ENCODE assay signal across 26 cellular contexts in genomic region chr4:182318256-182318655, GRCh38.
"Had no signal": no experiment of that assay in that cellular context is flagged by ENCODE, and none has a peak within 500 bp of the region (broad histone marks: within the 10 kb centered on the region; RNA-seq: fewer than 3 reads in every experiment).

No MANE protein-coding gene starts in this region.

- ATAC-seq: activated naive CD8-positive, alpha-beta T cell treated with anti-CD3 and anti-CD28 coated beads, Interleukin-2, amount 50 U/mL, for 24 hours; body of pancreas; heart left ventricle; naive thymus-derived CD8-positive, alpha-beta T cell; WTC11 had no signal

- H3K36me3 Mint-ChIP-seq: activated naive CD4-positive, alpha-beta T cell treated with anti-CD3 and anti-CD28 coated beads, Interleukin-2, amount 50 U/mL, for 24 hours had no signal

- H3K4me3 Mint-ChIP-seq: activated CD4-positive, alpha-beta memory T cell treated with anti-CD3 and anti-CD28 coated beads, Interleukin-2, amount 10 ng/mL, durations not matched to agents 7 days and 5 days; activated CD4-positive, alpha-beta T cell treated with anti-CD3 and anti-CD28 coated beads, Interleukin-2, amount 10 ng/mL, durations not matched to agents 7 days and 5 days; activated naive CD4-positive, alpha-beta T cell treated with anti-CD3 and anti-CD28 coated beads, Interleukin-2, amount 50 U/mL, for 24 hours; activated naive CD8-positive, alpha-beta T cell treated with anti-CD3 and anti-CD28 coated beads, Interleukin-2, amount 50 U/mL, for 24 hours; dendritic cell treated with granulocyte-macrophage colony-stimulating factor and Interleukin-4, amounts not matched to agents 40 ng/mL and 50 ng/mL, for 4 days; endodermal cell; immature natural killer cell; naive thymus-derived CD8-positive, alpha-beta T cell; neural crest cell; WTC11 had no signal

- H3K4me1 ChIP-seq: body of pancreas, esophagus muscularis mucosa, heart left ventricle, right atrium auricular region, spleen, tibial nerve had no signal

- H3K36me3 ChIP-seq: esophagus muscularis mucosa, heart left ventricle, right atrium auricular region, spleen, tibial nerve had no signal

- H3K27me3 ChIP-seq: body of pancreas, esophagus muscularis mucosa, heart left ventricle, right atrium auricular region, spleen, tibial nerve had no signal

- H3K4me3 ChIP-seq: body of pancreas, esophagus muscularis mucosa, heart left ventricle, right atrium auricular region, spleen, tibial nerve had no signal

- H3K27me3 Mint-ChIP-seq: activated CD4-positive, alpha-beta memory T cell treated with anti-CD3 and anti-CD28 coated beads, Interleukin-2, amount 10 ng/mL, durations not matched to agents 7 days and 5 days; activated CD4-positive, alpha-beta T cell treated with anti-CD3 and anti-CD28 coated beads, Interleukin-2, amount 10 ng/mL, durations not matched to agents 7 days and 5 days; activated naive CD4-positive, alpha-beta T cell treated with anti-CD3 and anti-CD28 coated beads, Interleukin-2, amount 50 U/mL, for 24 hours; activated naive CD8-positive, alpha-beta T cell treated with anti-CD3 and anti-CD28 coated beads, Interleukin-2, amount 50 U/mL, for 24 hours; dendritic cell treated with granulocyte-macrophage colony-stimulating factor and Interleukin-4, amounts not matched to agents 40 ng/mL and 50 ng/mL, for 4 days had no signal

- H3K27ac Mint-ChIP-seq: activated CD4-positive, alpha-beta memory T cell treated with anti-CD3 and anti-CD28 coated beads, Interleukin-2, amount 10 ng/mL, durations not matched to agents 7 days and 5 days; activated CD4-positive, alpha-beta T cell treated with anti-CD3 and anti-CD28 coated beads, Interleukin-2, amount 10 ng/mL, durations not matched to agents 7 days and 5 days; activated naive CD4-positive, alpha-beta T cell treated with anti-CD3 and anti-CD28 coated beads, Interleukin-2, amount 50 U/mL, for 24 hours; activated naive CD8-positive, alpha-beta T cell treated with anti-CD3 and anti-CD28 coated beads, Interleukin-2, amount 50 U/mL, for 24 hours; activated T-helper 2 cell treated with anti-CD3 and anti-CD28 coated beads, Interferon-gamma antibody, Interleukin-2, Interleukin-4, amounts not matched to agents 10 μg/mL and 5 μg/mL and 100 μg/mL, durations not matched to agents 14 hours and 24 hours and 36 hours; dendritic cell treated with granulocyte-macrophage colony-stimulating factor and Interleukin-4, amounts not matched to agents 40 ng/mL and 50 ng/mL, for 4 days; endodermal cell; immature natural killer cell; naive thymus-derived CD8-positive, alpha-beta T cell; WTC11 had no signal

- H3K4me1 Mint-ChIP-seq: activated CD4-positive, alpha-beta memory T cell treated with anti-CD3 and anti-CD28 coated beads, Interleukin-2, amount 10 ng/mL, durations not matched to agents 7 days and 5 days; activated CD4-positive, alpha-beta T cell treated with anti-CD3 and anti-CD28 coated beads, Interleukin-2, amount 10 ng/mL, durations not matched to agents 7 days and 5 days; activated naive CD4-positive, alpha-beta T cell treated with anti-CD3 and anti-CD28 coated beads, Interleukin-2, amount 50 U/mL, for 24 hours; activated naive CD8-positive, alpha-beta T cell treated with anti-CD3 and anti-CD28 coated beads, Interleukin-2, amount 50 U/mL, for 24 hours; naive thymus-derived CD8-positive, alpha-beta T cell had no signal

- H3K27ac ChIP-seq: body of pancreas, esophagus muscularis mucosa, heart left ventricle, right atrium auricular region, spleen, tibial nerve had no signal

- DNase-seq: activated CD4-positive, alpha-beta memory T cell treated with anti-CD3 and anti-CD28 coated beads, Interleukin-2, amount 10 ng/mL, durations not matched to agents 7 days and 5 days; activated CD4-positive, alpha-beta T cell treated with anti-CD3 and anti-CD28 coated beads for 1 hour; activated CD4-positive, alpha-beta T cell treated with anti-CD3 and anti-CD28 coated beads, Interleukin-2, amount 10 ng/mL, durations not matched to agents 7 days and 5 days; activated naive CD8-positive, alpha-beta T cell treated with anti-CD3 and anti-CD28 coated beads, Interleukin-2, amount 50 U/mL, for 24 hours; activated T-cell treated with anti-CD3 and anti-CD28 coated beads, Interleukin-2, amount 50 U/mL, for 48 hours; aorta; body of pancreas; caudate nucleus; endodermal cell; heart left ventricle; hypothalamus; immature natural killer cell; midbrain; naive thymus-derived CD8-positive, alpha-beta T cell; nucleus accumbens; spleen; stimulated activated naive CD4-positive, alpha-beta T cell; T-helper 2 cell had no signal
